ENCODE assay signal across 17 cellular contexts in the genomic region with DNA sequence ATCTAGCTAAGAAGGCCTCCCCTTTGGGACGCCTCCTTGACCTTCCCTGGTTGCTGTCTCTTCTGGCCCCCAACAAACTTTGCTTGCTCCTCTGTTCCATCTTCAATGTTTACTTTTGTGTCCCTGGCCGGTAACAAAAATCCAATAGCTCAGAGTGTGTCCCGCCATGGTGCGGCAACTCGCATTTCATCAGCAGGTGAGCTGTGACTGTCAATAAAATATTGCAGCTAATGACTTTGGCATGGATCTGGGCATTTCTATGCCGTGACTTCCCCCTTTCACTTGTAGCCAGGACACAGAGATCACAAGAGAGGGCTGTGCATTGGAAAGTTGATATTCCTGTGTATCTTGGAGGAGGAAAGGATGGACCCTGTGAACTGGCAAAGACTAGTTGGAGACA.
DNase-seq lines count a peak whose midpoint lies in the region; ATAC-seq and TF ChIP-seq lines count a peak whose summit lies in the region.
"Had no signal": no experiment of that assay in that cellular context is flagged by ENCODE, and none has a peak within 500 bp of the region (broad histone marks: within the 10 kb centered on the region; RNA-seq: fewer than 3 reads in every experiment).

No MANE protein-coding gene starts in this region.

- DNase-seq in activated naive CD4-positive, alpha-beta T cell treated with anti-CD3 and anti-CD28 coated beads, Interleukin-2, amount 10 ng/mL, durations not matched to agents 7 days and 5 days, result peak; percentile 3
- no peak for DNase-seq in activated naive CD4-positive, alpha-beta T cell treated with anti-CD3 and anti-CD28 coated beads, Interleukin-2, amount 50 U/mL, for 72 hours (ENCODE audit: low spot score in 2 of 2)
- DNase-seq in left lobe of liver (ENCODE audit: low spot score) (peak; percentile 52), neural progenitor cell (ENCODE audit: low spot score) (no peak), suprapubic skin (ENCODE audit: low spot score in 2 of 2) (peak; percentile 5 to 24), SIG-M5 (lab: John Stamatoyannopoulos, UW) (no peak), GM13977 (ENCODE audit: low spot score) (no peak)
- DNase-seq: 8988T; Calu3; CD4-positive, alpha-beta memory T cell; DMS79 treated with DMSO at 0.1 percent for 48 hours; GF-D8; GM23248 had no signal

- 96% methylated on average over 6 of the region's 6 CpGs for WGBS in suprapubic skin

- no peak for ATAC-seq in activated naive CD4-positive, alpha-beta T cell treated with anti-CD3 and anti-CD28 coated beads, Interleukin-2, amount 50 U/mL, for 72 hours
- ATAC-seq in left lobe of liver (peak; percentile 27), GM18511 (IDR thresholded peaks at IDR 0.05; ENCODE audit: unreplicated experiment) (no peak)

- no peaks in the 10 kb centered on the region for H3K9me3 ChIP-seq in neural progenitor cell (ENCODE audit: low read depth)
- no peaks in the 10 kb centered on the region for H3K9me3 ChIP-seq in suprapubic skin
- H3K9me3 ChIP-seq: BLaER1, HAP-1 had no signal

- H3K4me3 ChIP-seq in neural progenitor cell, result no peak overlapping the region
- H3K4me3 ChIP-seq in suprapubic skin, result no peak overlapping the region
- H3K4me3 ChIP-seq: BLaER1, GM23248, HAP-1 had no signal

- no peak overlapping the region for H2AFZ ChIP-seq in neural progenitor cell (replicated peaks)
- H2AFZ ChIP-seq: GM23248 had no signal

- no peak overlapping the region for H3K27ac Mint-ChIP-seq in activated naive CD4-positive, alpha-beta T cell treated with anti-CD3 and anti-CD28 coated beads, Interleukin-2, amount 10 ng/mL, durations not matched to agents 7 days and 5 days
- H3K27ac Mint-ChIP-seq in activated naive CD4-positive, alpha-beta T cell treated with anti-CD3 and anti-CD28 coated beads, Interleukin-2, amount 50 U/mL, for 72 hours, result no peak overlapping the region
- peak overlapping the region; percentile 22 for H3K27ac Mint-ChIP-seq in neural progenitor cell
- H3K27ac Mint-ChIP-seq: CD14-positive monocyte; CD4-positive, alpha-beta memory T cell had no signal

- H3K4me1 ChIP-seq in neural progenitor cell (peaks cover 6% of the 10 kb centered on the region), suprapubic skin (no peaks in the 10 kb centered on the region)
- H3K4me1 ChIP-seq: BLaER1, HAP-1 had no signal

- CTCF ChIA-PET in activated naive CD4-positive, alpha-beta T cell treated with anti-CD3 and anti-CD28 coated beads, Interleukin-2, amount 10 ng/mL, durations not matched to agents 7 days and 5 days (lab: Charles Lee), result no interaction called here

- H3K79me2 ChIP-seq in neural progenitor cell (ENCODE audit: low read depth), result no peaks in the 10 kb centered on the region

- H3K9me3 Mint-ChIP-seq in activated naive CD4-positive, alpha-beta T cell treated with anti-CD3 and anti-CD28 coated beads, Interleukin-2, amount 10 ng/mL, durations not matched to agents 7 days and 5 days, result no peaks in the 10 kb centered on the region
- H3K9me3 Mint-ChIP-seq in activated naive CD4-positive, alpha-beta T cell treated with anti-CD3 and anti-CD28 coated beads, Interleukin-2, amount 50 U/mL, for 72 hours, result no peaks in the 10 kb centered on the region
- H3K9me3 Mint-ChIP-seq in neural progenitor cell, result peaks cover 5% of the 10 kb centered on the region
- H3K9me3 Mint-ChIP-seq: CD4-positive, alpha-beta memory T cell had no signal

- no peaks in the 10 kb centered on the region for H3K36me3 ChIP-seq in neural progenitor cell
- H3K36me3 ChIP-seq in suprapubic skin, result no peaks in the 10 kb centered on the region
- H3K36me3 ChIP-seq: BLaER1, HAP-1 had no signal

- no peaks in the 10 kb centered on the region for H3K4me1 Mint-ChIP-seq in activated naive CD4-positive, alpha-beta T cell treated with anti-CD3 and anti-CD28 coated beads, Interleukin-2, amount 10 ng/mL, durations not matched to agents 7 days and 5 days
- peaks cover 28% of the 10 kb centered on the region for H3K4me1 Mint-ChIP-seq in neural progenitor cell
- H3K4me1 Mint-ChIP-seq: CD14-positive monocyte; CD4-positive, alpha-beta memory T cell had no signal

- TF ChIP-seq CTCF in neural progenitor cell (IDR thresholded peaks at IDR 0.05), result no peak
- TF ChIP-seq CTCF in suprapubic skin (IDR thresholded peaks at IDR 0.05), result no peak
- TF ChIP-seq CTCF in GM13977 (IDR thresholded peaks at IDR 0.05; ENCODE audit: extremely low read depth, insufficient read depth, missing control alignments), result no peak

- H3K27ac ChIP-seq in neural progenitor cell (no peak overlapping the region), suprapubic skin (no peak overlapping the region)
- H3K27ac ChIP-seq: BLaER1, GM23248 had no signal

- H3K27me3 Mint-ChIP-seq in activated naive CD4-positive, alpha-beta T cell treated with anti-CD3 and anti-CD28 coated beads, Interleukin-2, amount 10 ng/mL, durations not matched to agents 7 days and 5 days, result peaks cover 5% of the 10 kb centered on the region
- H3K27me3 Mint-ChIP-seq in neural progenitor cell (ENCODE audit: insufficient read depth, low read depth), result peaks cover 3% of the 10 kb centered on the region

- TF ChIP-seq EP300 in suprapubic skin (IDR thresholded peaks at IDR 0.05), result no peak

- no peaks in the 10 kb centered on the region for H3K36me3 Mint-ChIP-seq in activated naive CD4-positive, alpha-beta T cell treated with anti-CD3 and anti-CD28 coated beads, Interleukin-2, amount 10 ng/mL, durations not matched to agents 7 days and 5 days
- no peaks in the 10 kb centered on the region for H3K36me3 Mint-ChIP-seq in activated naive CD4-positive, alpha-beta T cell treated with anti-CD3 and anti-CD28 coated beads, Interleukin-2, amount 50 U/mL, for 72 hours
- H3K36me3 Mint-ChIP-seq in neural progenitor cell, result no peaks in the 10 kb centered on the region
- H3K36me3 Mint-ChIP-seq: CD14-positive monocyte; CD4-positive, alpha-beta memory T cell had no signal

- H4K20me1 ChIP-seq in neural progenitor cell (ENCODE audit: low read depth), result no peaks in the 10 kb centered on the region
- H4K20me1 ChIP-seq: BLaER1 had no signal

- H3F3A ChIP-seq in neural progenitor cell (ENCODE audit: low read depth), result no peaks in the 10 kb centered on the region

- H3K9ac ChIP-seq in neural progenitor cell, result no peak overlapping the region
- H3K9ac ChIP-seq: BLaER1, GM23248 had no signal

- no peak for TF ChIP-seq POLR2A in suprapubic skin (IDR thresholded peaks at IDR 0.05)

- H3K4me3 Mint-ChIP-seq in activated naive CD4-positive, alpha-beta T cell treated with anti-CD3 and anti-CD28 coated beads, Interleukin-2, amount 10 ng/mL, durations not matched to agents 7 days and 5 days, result no peak overlapping the region
- H3K4me3 Mint-ChIP-seq in neural progenitor cell, result no peak overlapping the region
- H3K4me3 Mint-ChIP-seq: CD14-positive monocyte; CD4-positive, alpha-beta memory T cell had no signal

- in situ Hi-C loops in GM13977 (cut with MboI; ENCODE audit: low pct_unique_long_range_greater_than_20kb, low sequenced_read_pairs, unreplicated experiment), result no loop called here

- no peak overlapping the region for H3K4me2 ChIP-seq in neural progenitor cell
- H3K4me2 ChIP-seq: BLaER1 had no signal

- H3K27me3 ChIP-seq in neural progenitor cell (no peaks in the 10 kb centered on the region), suprapubic skin (peaks cover 4% of the 10 kb centered on the region)
- H3K27me3 ChIP-seq: BLaER1 had no signal

Comparison
In these comparisons a context has a peak if more than half of its experiments do, and no peak if none do; other contexts are left out.
1. DNase-seq: peak in activated naive CD4-positive, alpha-beta T cell treated with anti-CD3 and anti-CD28 coated beads, Interleukin-2, amount 10 ng/mL, durations not matched to agents 7 days and 5 days (single experiment), left lobe of liver (single experiment) and suprapubic skin (2 of 2); none in activated naive CD4-positive, alpha-beta T cell treated with anti-CD3 and anti-CD28 coated beads, Interleukin-2, amount 50 U/mL, for 72 hours (0 of 2), neural progenitor cell (single experiment), SIG-M5 (single experiment) and GM13977 (single experiment).